Comparison of ENCODE assay signal across 16 cellular contexts in the genomic region with DNA sequence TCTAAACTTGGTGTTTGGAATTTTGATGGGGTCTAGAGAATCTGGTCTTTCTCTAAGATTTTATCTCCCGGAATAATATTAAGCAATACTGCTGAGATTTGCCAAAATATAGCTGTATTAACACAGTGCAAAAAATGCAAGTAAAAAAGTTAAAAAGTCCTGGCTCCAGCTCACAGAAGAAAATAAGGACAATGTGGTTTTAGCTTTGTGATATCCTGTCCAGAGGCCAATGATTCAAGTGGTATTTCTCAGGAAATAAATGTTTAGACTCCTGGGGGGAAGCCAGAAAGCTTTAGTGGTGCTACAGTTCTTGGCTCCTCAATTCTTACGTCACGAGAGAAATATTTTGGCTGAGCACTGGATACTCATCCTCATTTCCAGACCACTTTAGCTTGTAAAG. TPM values are rescaled to one million over a fixed set of nuclear protein-coding genes. Genes with fewer than 3 reads are reported as not detected.
DNase-seq lines count a peak whose midpoint lies in the region; ATAC-seq and TF ChIP-seq lines count a peak whose summit lies in the region.
"Had no signal": no experiment of that assay in that cellular context is flagged by ENCODE, and none has a peak within 500 bp of the region (broad histone marks: within the 10 kb centered on the region; RNA-seq: fewer than 3 reads in every experiment).

No MANE protein-coding gene starts in this region.

- WGBS in endodermal cell (ENCODE audit: insufficient coverage in 1 of 2, insufficient read length in 1 of 2), 2 experiments: 92% methylated on average over 3 of the region's 3 CpGs; no CpG with 5 or more reads in 1 of the 2 experiments

- no peaks in the 10 kb centered on the region for H3K27me3 Mint-ChIP-seq in CD4-positive, alpha-beta memory T cell
- peaks cover 23% of the 10 kb centered on the region for H3K27me3 Mint-ChIP-seq in endodermal cell (ENCODE audit: insufficient read depth)
- H3K27me3 Mint-ChIP-seq: CD4-positive, CD25-positive, alpha-beta regulatory T cell had no signal

- H3K9me3 Mint-ChIP-seq in CD4-positive, alpha-beta memory T cell: peaks cover 0 to 10% (median 3%) of the 10 kb centered on the region in 8 donors
- peaks cover 15% of the 10 kb centered on the region for H3K9me3 Mint-ChIP-seq in endodermal cell

- no peak overlapping the region for H3K4me3 Mint-ChIP-seq in CD4-positive, alpha-beta memory T cell
- H3K4me3 Mint-ChIP-seq in endodermal cell: no peak overlapping the region
- H3K4me3 Mint-ChIP-seq: CD4-positive, CD25-positive, alpha-beta regulatory T cell; natural killer cell treated with Interleukin-12 subunit alpha and Interleukin-12 subunit beta and Interleukin-15 and Interleukin-18, amount 100 ng/mL, for 72 hours; WTC11 had no signal

- H3K4me3 ChIP-seq in BJ (ENCODE audit: low read depth, low read length) (no peak overlapping the region), fibroblast of the aortic adventitia (ENCODE audit: low read depth, low read length) (no peak overlapping the region), endodermal cell (ENCODE audit: low read length) (no peak overlapping the region)
- H3K4me3 ChIP-seq in CD4-positive, alpha-beta memory T cell (ENCODE audit: low read length in 2 of 2): no peak overlapping the region

- H3K9me3 ChIP-seq in CD4-positive, alpha-beta memory T cell (ENCODE audit: control insufficient read depth in 1 of 2, low read length in 2 of 2): no peaks in the 10 kb centered on the region
- no peaks in the 10 kb centered on the region for H3K9me3 ChIP-seq in endodermal cell (ENCODE audit: control insufficient read depth, low read length)

- H3K27ac ChIP-seq in CD4-positive, alpha-beta memory T cell (ENCODE audit: low read depth, low read length): no peak overlapping the region
- H3K27ac ChIP-seq in endodermal cell (ENCODE audit: low read depth, low read length): no peak overlapping the region

- DNase-seq in BJ (ENCODE audit: low read depth) (peak; percentile 85), fibroblast of the aortic adventitia (ENCODE audit: low read depth) (peak; percentile 97), pons (ENCODE audit: low spot score) (peak; percentile 1), NCI-H82 (lab: John Stamatoyannopoulos, UW) (no peak), inferior parietal cortex (ENCODE audit: extremely low spot score) (no peak), endodermal cell (no peak)
- no peak for DNase-seq in CD4-positive, alpha-beta memory T cell
- DNase-seq: CD4-positive, CD25-positive, alpha-beta regulatory T cell; cortex of kidney; MM.1S; stimulated activated CD4-positive, alpha-beta T cell treated with anti-CD3 and anti-CD28 coated beads, Interleukin-4, amount 100 ng/mL, for 4 hours; substantia nigra had no signal

- CTCF ChIA-PET in BJ (lab: Yijun Ruan, JAX): no interaction called here
- CTCF ChIA-PET in CD4-positive, alpha-beta memory T cell (lab: Charles Lee; ENCODE audit: partially characterized antibody): no interaction called here

- no peaks in the 10 kb centered on the region for H3K27me3 ChIP-seq in BJ (ENCODE audit: control insufficient read depth, insufficient read depth, low read length)
- no peaks in the 10 kb centered on the region for H3K27me3 ChIP-seq in CD4-positive, alpha-beta memory T cell (ENCODE audit: insufficient read depth, low read length)
- no peaks in the 10 kb centered on the region for H3K27me3 ChIP-seq in endodermal cell (ENCODE audit: control insufficient read depth, insufficient read depth, low read length, poor library complexity, severe bottlenecking)

- no peaks in the 10 kb centered on the region for H3K36me3 ChIP-seq in BJ (ENCODE audit: control insufficient read depth, insufficient read depth, low read length)
- no peaks in the 10 kb centered on the region for H3K36me3 ChIP-seq in CD4-positive, alpha-beta memory T cell (ENCODE audit: insufficient read depth, low read length)
- no peaks in the 10 kb centered on the region for H3K36me3 ChIP-seq in endodermal cell (ENCODE audit: control insufficient read depth, insufficient read depth, low read length)

- no peaks in the 10 kb centered on the region for H3K36me3 Mint-ChIP-seq in CD4-positive, alpha-beta memory T cell
- no peaks in the 10 kb centered on the region for H3K36me3 Mint-ChIP-seq in endodermal cell (ENCODE audit: low read depth)
- H3K36me3 Mint-ChIP-seq: CD4-positive, CD25-positive, alpha-beta regulatory T cell; natural killer cell treated with Interleukin-12 subunit alpha and Interleukin-12 subunit beta and Interleukin-15 and Interleukin-18, amount 100 ng/mL, for 72 hours had no signal

- no peaks in the 10 kb centered on the region for H3K4me1 ChIP-seq in CD4-positive, alpha-beta memory T cell (ENCODE audit: insufficient read depth, low read length)
- no peaks in the 10 kb centered on the region for H3K4me1 ChIP-seq in endodermal cell (ENCODE audit: control insufficient read depth, insufficient read depth, low read length)

- TF ChIP-seq CTCF in BJ (IDR thresholded peaks at IDR 0.05; ENCODE audit: insufficient read depth, low read depth, low read length) (no peak), fibroblast of the aortic adventitia (IDR thresholded peaks at IDR 0.05; ENCODE audit: insufficient read depth, low read length) (no peak), endodermal cell (conservative IDR thresholded peaks at IDR 0.05) (no peak)

- H3K4me1 Mint-ChIP-seq in CD4-positive, alpha-beta memory T cell: no peaks in the 10 kb centered on the region
- no peaks in the 10 kb centered on the region for H3K4me1 Mint-ChIP-seq in endodermal cell
- H3K4me1 Mint-ChIP-seq: CD4-positive, CD25-positive, alpha-beta regulatory T cell; WTC11 had no signal

- H3K27ac Mint-ChIP-seq in CD4-positive, alpha-beta memory T cell: no peak overlapping the region
- no peak overlapping the region for H3K27ac Mint-ChIP-seq in endodermal cell
- H3K27ac Mint-ChIP-seq: CD4-positive, CD25-positive, alpha-beta regulatory T cell; natural killer cell treated with Interleukin-12 subunit alpha and Interleukin-12 subunit beta and Interleukin-15 and Interleukin-18, amount 100 ng/mL, for 72 hours; WTC11 had no signal

- intact Hi-C loops in CD4-positive, alpha-beta memory T cell (cut with micrococcal nuclease): no loop called here

- peak; percentile 88 for ATAC-seq in SK-N-SH treated with all-trans-retinoic acid at 6 μM for 48 hours
- ATAC-seq: HCT116; natural killer cell treated with Interleukin-12 subunit alpha and Interleukin-12 subunit beta and Interleukin-15 and Interleukin-18, amount 100 ng/mL, for 72 hours; WTC11 had no signal

- H3K9ac ChIP-seq in endodermal cell (ENCODE audit: extremely low read depth, low read length, poor library complexity, severe bottlenecking): no peak overlapping the region

- POLR2A ChIA-PET in BJ (lab: Charles Lee): interaction anchor here (0.9 kb wide), 1 partner anchor 14 kb away, joined by 3 read pairs; no protein-coding TSS in a partner anchor
- POLR2A ChIA-PET in CD4-positive, alpha-beta memory T cell (lab: Charles Lee; ENCODE audit: partially characterized antibody): no interaction called here

TF ChIP-seq in SK-N-SH treated with all-trans-retinoic acid at 6 μM for 48 hours, 23 proteins besides CTCF, POLR2A, EP300 and RAD21:
- TF ChIP-seq, protein P1, sequence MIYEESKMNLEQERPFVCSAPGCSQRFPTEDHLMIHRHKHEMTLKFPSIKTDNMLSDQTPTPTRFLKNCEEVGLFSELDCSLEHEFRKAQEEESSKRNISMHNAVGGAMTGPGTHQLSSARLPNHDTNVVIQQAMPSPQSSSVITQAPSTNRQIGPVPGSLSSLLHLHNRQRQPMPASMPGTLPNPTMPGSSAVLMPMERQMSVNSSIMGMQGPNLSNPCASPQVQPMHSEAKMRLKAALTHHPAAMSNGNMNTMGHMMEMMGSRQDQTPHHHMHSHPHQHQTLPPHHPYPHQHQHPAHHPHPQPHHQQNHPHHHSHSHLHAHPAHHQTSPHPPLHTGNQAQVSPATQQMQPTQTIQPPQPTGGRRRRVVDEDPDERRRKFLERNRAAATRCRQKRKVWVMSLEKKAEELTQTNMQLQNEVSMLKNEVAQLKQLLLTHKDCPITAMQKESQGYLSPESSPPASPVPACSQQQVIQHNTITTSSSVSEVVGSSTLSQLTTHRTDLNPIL (CRISPR knock-in tag; IDR thresholded peaks at IDR 0.05; ENCODE audit: low read depth): no peak
- TF ChIP-seq ZNF565 (CRISPR knock-in tag; conservative IDR thresholded peaks at IDR 0.05; ENCODE audit: low read depth) (no peak), ISL1 (CRISPR knock-in tag; IDR thresholded peaks at IDR 0.05) (peak; percentile 79), ARNTL (CRISPR knock-in tag; IDR thresholded peaks at IDR 0.05; ENCODE audit: borderline replicate concordance, low read depth) (no peak), ZFP30 (CRISPR knock-in tag; IDR thresholded peaks at IDR 0.05) (no peak), TCF4 (CRISPR knock-in tag; IDR thresholded peaks at IDR 0.05; ENCODE audit: borderline replicate concordance) (no peak)

RNA-seq across cellular contexts. Expression of gene IL13RA2, which starts 40.9 kb away (rescaled TPM):
- polyA plus RNA-seq in BJ (2011; rRNA removed): 0.44 and 0.99 TPM in 2 replicates
- not detected in 2 replicates for polyA minus RNA-seq in BJ (2011; rRNA and poly(A)+ RNA removed)
- total RNA-seq in fibroblast of the aortic adventitia (ENCODE audit: low replicate concordance) (21.8 and 213 TPM in 2 replicates), endodermal cell (not detected)
- total RNA-seq in CD4-positive, alpha-beta memory T cell: not detected
- polyA plus RNA-seq in CD4-positive, alpha-beta memory T cell: not detected
- polyA plus RNA-seq in endodermal cell (2013, experiment 1 of 2): 0.53 TPM
- 0.70 TPM for polyA plus RNA-seq in endodermal cell (2013, experiment 2 of 2)
- total RNA-seq: CD4-positive, CD25-positive, alpha-beta regulatory T cell; natural killer cell treated with Interleukin-12 subunit alpha and Interleukin-12 subunit beta and Interleukin-15 and Interleukin-18, amount 100 ng/mL, for 72 hours; WTC11 had no signal
- polyA plus RNA-seq: CD4-positive, CD25-positive, alpha-beta regulatory T cell had no signal

Comparison
In these comparisons a context has a peak if more than half of its experiments do, and no peak if none do; other contexts are left out.
1. DNase-seq: peak in BJ (single experiment), fibroblast of the aortic adventitia (single experiment) and pons (single experiment); none in NCI-H82 (single experiment), CD4-positive, alpha-beta memory T cell (0 of 5), inferior parietal cortex (single experiment) and endodermal cell (single experiment).
2. RNA of gene IL13RA2, which starts 40.9 kb away (total RNA-seq): 21.8 to 213 TPM in fibroblast of the aortic adventitia; not detected in CD4-positive, alpha-beta memory T cell and not detected in endodermal cell; every median in the first group is over 10 times any median in the second.